ENCODE assay signal across 20 cellular contexts in the genomic region with DNA sequence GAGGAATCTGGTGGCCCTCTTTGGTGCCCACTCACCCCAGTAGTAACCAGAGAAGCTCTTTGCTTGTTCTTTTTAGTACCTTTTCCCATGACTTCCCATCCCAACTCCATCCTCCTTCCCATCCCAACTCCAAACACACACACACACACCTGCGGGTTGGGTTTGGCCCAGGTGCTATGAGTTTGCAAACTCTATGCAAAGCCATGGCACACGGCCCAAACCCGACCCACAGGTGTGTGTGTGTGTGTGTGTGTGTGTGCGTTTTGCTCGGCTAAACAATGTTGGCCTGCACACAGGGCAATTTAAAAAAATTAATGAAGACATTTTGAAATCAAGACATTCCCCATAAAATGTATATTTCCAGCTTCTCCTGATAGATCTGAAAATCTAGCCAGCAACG.
"Had no signal": no experiment of that assay in that cellular context is flagged by ENCODE, and none has a peak within 500 bp of the region (broad histone marks: within the 10 kb centered on the region; RNA-seq: fewer than 3 reads in every experiment).

No MANE protein-coding gene starts in this region.

- H3K9me3 ChIP-seq: colonic mucosa, left lung, right atrium auricular region, uterus had no signal

- H3K9me3 Mint-ChIP-seq: activated T-helper 1 cell treated with anti-CD3 and anti-CD28 coated beads, Interleukin-12 subunit alpha, Interleukin-12 subunit beta, Interleukin-2, Interleukin-4 antibody, amounts not matched to agents 30 ng/mL and 10 ng/mL and 1 ng/mL, durations not matched to agents 14 hours and 24 hours and 36 hours; central memory CD8-positive, alpha-beta T cell; mesothelial cell of epicardium; nephron progenitor cell; stimulated activated effector memory CD8-positive, alpha-beta T cell treated with anti-CD3 and anti-CD28 coated beads, Interleukin-12 subunit alpha, Interleukin-12 subunit beta, amount 100 ng/mL, for 72 hours had no signal

- H3K4me3 Mint-ChIP-seq: activated T-helper 1 cell treated with anti-CD3 and anti-CD28 coated beads, Interleukin-12 subunit alpha, Interleukin-12 subunit beta, Interleukin-2, Interleukin-4 antibody, amounts not matched to agents 30 ng/mL and 10 ng/mL and 1 ng/mL, durations not matched to agents 14 hours and 24 hours and 36 hours; central memory CD8-positive, alpha-beta T cell; mesothelial cell of epicardium; nephron progenitor cell; stimulated activated effector memory CD8-positive, alpha-beta T cell treated with anti-CD3 and anti-CD28 coated beads, Interleukin-12 subunit alpha, Interleukin-12 subunit beta, amount 100 ng/mL, for 72 hours had no signal

- H3K27me3 ChIP-seq: brain microvascular endothelial cell, colonic mucosa, right atrium auricular region, uterus had no signal

- H3K27ac ChIP-seq: brain microvascular endothelial cell, colonic mucosa, left lung, right atrium auricular region, WERI-Rb-1 had no signal

- ATAC-seq: left lung; stimulated activated effector memory CD8-positive, alpha-beta T cell treated with anti-CD3 and anti-CD28 coated beads, Interleukin-12 subunit alpha, Interleukin-12 subunit beta, amount 100 ng/mL, for 72 hours had no signal

- H3K4me1 ChIP-seq: colonic mucosa had no signal

- H3K36me3 Mint-ChIP-seq: mesothelial cell of epicardium; stimulated activated effector memory CD8-positive, alpha-beta T cell treated with anti-CD3 and anti-CD28 coated beads, Interleukin-12 subunit alpha, Interleukin-12 subunit beta, amount 100 ng/mL, for 72 hours had no signal

- H3K4me3 ChIP-seq: colonic mucosa, left lung, right atrium auricular region, uterus had no signal

- H3K36me3 ChIP-seq: brain microvascular endothelial cell, colonic mucosa, left lung, right atrium auricular region, uterus, WERI-Rb-1 had no signal

- H3K27ac Mint-ChIP-seq: activated T-helper 1 cell treated with anti-CD3 and anti-CD28 coated beads, Interleukin-12 subunit alpha, Interleukin-12 subunit beta, Interleukin-2, Interleukin-4 antibody, amounts not matched to agents 30 ng/mL and 10 ng/mL and 1 ng/mL, durations not matched to agents 14 hours and 24 hours and 36 hours; mesothelial cell of epicardium; nephron progenitor cell; progenitor cell of endocrine pancreas; stimulated activated effector memory CD8-positive, alpha-beta T cell treated with anti-CD3 and anti-CD28 coated beads, Interleukin-12 subunit alpha, Interleukin-12 subunit beta, amount 100 ng/mL, for 72 hours had no signal

- DNase-seq: activated CD4-positive, alpha-beta T cell treated with anti-CD3 and anti-CD28 coated beads, Interleukin-2, amount 50 U/mL, for 4 hours; activated naive CD4-positive, alpha-beta T cell treated with Interleukin-2 at 50 U/mL for 16 hours; activated T-cell treated with anti-CD3 and anti-CD28 coated beads for 4 hours; brain microvascular endothelial cell; colonic mucosa; foreskin melanocyte; left lung; nephron progenitor cell; small intestine; stimulated activated CD4-positive, alpha-beta T cell treated with anti-CD3 and anti-CD28 coated beads, Interleukin-4, amount 100 ng/mL, for 24 hours; SW 1271; T-helper 2 cell; uterus had no signal
